ENCODE assay signal across 1 cellular context in genomic region chr12:132154341-132154761, GRCh38.
TF ChIP-seq lines count a peak whose summit lies in the region.

No MANE protein-coding gene starts in this region.

TF ChIP-seq in IMR-90, 13 proteins besides CTCF, POLR2A, EP300 and RAD21 (continued from another document):
- TF ChIP-seq FOS (IDR thresholded peaks at IDR 0.05; ENCODE audit: low read depth, low read length) (no peak), RFX5 (IDR thresholded peaks at IDR 0.05; ENCODE audit: low read depth, low read length) (no peak), BHLHE40 (IDR thresholded peaks at IDR 0.05; ENCODE audit: low read depth, low read length) (no peak), SMC3 (IDR thresholded peaks at IDR 0.05; ENCODE audit: low read depth, low read length) (no peak)
